ENCODE assay signal across 8 cellular contexts in the genomic region with DNA sequence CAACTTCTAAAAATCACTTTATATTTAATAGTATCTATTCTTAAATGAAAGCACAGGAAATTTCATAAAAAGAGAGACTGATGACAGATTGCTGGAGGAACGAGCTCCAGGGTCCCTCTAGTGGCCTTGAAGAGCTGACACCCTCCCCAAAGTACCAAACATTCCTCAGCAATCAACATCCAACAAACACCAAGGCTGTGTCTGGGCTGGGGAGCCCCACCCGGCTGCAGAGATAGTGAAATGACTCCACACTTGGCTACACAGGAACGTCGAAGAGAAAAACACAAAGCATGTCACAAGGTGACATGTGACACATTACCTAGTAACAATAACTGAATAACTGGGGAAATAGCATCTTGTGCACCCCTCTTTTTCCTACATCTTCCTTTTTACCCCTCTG. TPM values are rescaled to one million over a fixed set of nuclear protein-coding genes. Genes with fewer than 3 reads are reported as not detected.
A peak's percentile ranks its signal among the peaks of the same experiment; 100 is the strongest.
DNase-seq lines count a peak whose midpoint lies in the region; ATAC-seq and FAIRE-seq lines count a peak whose summit lies in the region.

No MANE protein-coding gene starts in this region.

- FAIRE-seq in endometrium (lab: Jason Lieb, UNC) = peak; percentile 55

- H3K4me3 Mint-ChIP-seq in naive B cell = no peak overlapping the region

- H3K9me3 Mint-ChIP-seq in naive B cell = peaks cover 0 to 2% (median 0%) of the 10 kb centered on the region in 7 donors

- H3K4me1 Mint-ChIP-seq in naive B cell = peaks cover 13 to 16% (median 16%) of the 10 kb centered on the region in 3 donors

- peak; percentile 87 for ATAC-seq in GM21390 (IDR thresholded peaks at IDR 0.05; ENCODE audit: unreplicated experiment)
- ATAC-seq in HG03521 (IDR thresholded peaks at IDR 0.05; ENCODE audit: unreplicated experiment) = peak; percentile 84
- peak; percentile 72 to 74 for ATAC-seq in naive B cell (ENCODE audit: low read depth in 2 of 2)

- H3K27me3 Mint-ChIP-seq in naive B cell = no peaks in the 10 kb centered on the region

- peak; percentile 5 for DNase-seq in activated gamma-delta T cell treated with Interleukin-2 at 50 U/mL for 16 hours
- DNase-seq in activated gamma-delta T cell (lab: John Stamatoyannopoulos, UW) = no peak
- DNase-seq in SK-N-DZ (ENCODE audit: low spot score) = peak; percentile 28
- peak; percentile 23 for DNase-seq in naive B cell
- no peak for DNase-seq in 8988T

- peak overlapping the region in 2 of 6 donors; percentile 13 to 56 for H3K27ac Mint-ChIP-seq in naive B cell

- peaks cover 11 to 24% of the 10 kb centered on the region in 2 donors for H3K36me3 Mint-ChIP-seq in naive B cell

RNA-seq across cellular contexts. Expression of a gene that starts 45.6 kb away (rescaled TPM):
- 6.1 and 8.4 TPM in 2 replicates for polyA plus RNA-seq in SK-N-DZ (2014; cell fraction: cytosol; rRNA removed)
- polyA plus RNA-seq in SK-N-DZ (2014; cell fraction: nucleus; rRNA removed) = 3.6 and 6.7 TPM in 2 replicates
- 10 to 100 TPM; 17.2 to 37.3 (median 20.0) TPM for polyA plus RNA-seq in naive B cell (ENCODE audit: low read depth in 6 of 6)

Comparison
In these comparisons a context has a peak if more than half of its experiments do, and no peak if none do; other contexts are left out.
1. DNase-seq: peak in activated gamma-delta T cell treated with Interleukin-2 at 50 U/mL for 16 hours (single experiment), SK-N-DZ (single experiment) and naive B cell (single experiment); none in activated gamma-delta T cell (single experiment) and 8988T (single experiment).
2. Peak in every context shown above with its lines, with median percentiles within 50 percentile points of each other: ATAC-seq.